Comparison of ENCODE assay signal across 17 cellular contexts in the genomic region with DNA sequence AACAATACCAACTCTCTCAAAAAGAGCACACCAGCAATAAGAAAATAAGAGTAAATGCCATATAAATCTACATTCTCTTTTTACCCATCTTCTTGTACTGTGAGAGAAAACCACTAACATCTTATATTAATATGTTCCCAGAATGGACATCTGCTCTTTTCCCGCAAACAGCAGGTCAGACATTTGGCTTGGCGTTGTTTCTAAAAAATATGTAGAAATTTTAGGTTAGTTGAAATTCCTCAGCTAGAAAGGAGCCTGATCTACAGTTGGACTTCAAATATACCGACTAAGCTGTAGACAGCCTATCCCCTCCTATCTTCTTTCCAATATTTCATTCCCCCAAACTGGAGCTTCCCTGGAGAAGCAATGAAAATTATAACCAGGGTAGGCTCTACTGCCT.
A peak's percentile ranks its signal among the peaks of the same experiment; 100 is the strongest.
DNase-seq lines count a peak whose midpoint lies in the region; ATAC-seq and TF ChIP-seq lines count a peak whose summit lies in the region.
"Had no signal": no experiment of that assay in that cellular context is flagged by ENCODE, and none has a peak within 500 bp of the region (broad histone marks: within the 10 kb centered on the region; RNA-seq: fewer than 3 reads in every experiment).

No MANE protein-coding gene starts in this region.

- peaks cover 32% of the 10 kb centered on the region for H3K4me1 Mint-ChIP-seq in brain
- H3K4me1 Mint-ChIP-seq in progenitor cell of endocrine pancreas (ENCODE audit: low read depth): peaks cover 15% of the 10 kb centered on the region

- no peak overlapping the region for H3K27ac ChIP-seq in A673 (ENCODE audit: low read depth, low read length, poor library complexity, severe bottlenecking)
- H3K27ac ChIP-seq: 22Rv1, RWPE1 had no signal

- CTCF ChIA-PET in A673 (lab: Charles Lee): no interaction called here

- H3K4me3 ChIP-seq in A673 (ENCODE audit: low read depth, low read length, poor library complexity, severe bottlenecking): no peak overlapping the region

- POLR2A ChIA-PET in A673 (lab: Charles Lee; ENCODE audit: low non-redundant PET): no interaction called here

- H3K27me3 Mint-ChIP-seq in brain (no peaks in the 10 kb centered on the region), progenitor cell of endocrine pancreas (no peaks in the 10 kb centered on the region)
- H3K27me3 Mint-ChIP-seq: CD4-positive, alpha-beta memory T cell had no signal

- BruUV-seq in A673 (replicated peaks; lab: Mats Ljungman, UMichigan): no TSS peak

- peaks cover 7% of the 10 kb centered on the region for H3K4me1 ChIP-seq in A673 (ENCODE audit: insufficient read depth, low read length, poor library complexity, severe bottlenecking)

- peak; percentile 5 for ATAC-seq in GM18511 (IDR thresholded peaks at IDR 0.05; ENCODE audit: unreplicated experiment)
- ATAC-seq: HCT116, Panc1 had no signal

- H3K4me3 Mint-ChIP-seq in brain (peak overlapping the region in 1 of 5 experiments; percentile 46), progenitor cell of endocrine pancreas (ENCODE audit: low read depth) (no peak overlapping the region)
- H3K4me3 Mint-ChIP-seq: CD4-positive, alpha-beta memory T cell had no signal

- H3K27me3 ChIP-seq in A673 (replicated peaks; ENCODE audit: insufficient read depth, low read depth, low read length, poor library complexity): no peaks in the 10 kb centered on the region

- H3K9me3 Mint-ChIP-seq in brain: peaks cover 0 to 3% (median 0%) of the 10 kb centered on the region in 5 experiments
- no peaks in the 10 kb centered on the region for H3K9me3 Mint-ChIP-seq in progenitor cell of endocrine pancreas (ENCODE audit: low read depth)
- H3K9me3 Mint-ChIP-seq: CD4-positive, alpha-beta memory T cell had no signal

- no peaks in the 10 kb centered on the region for H3K9me3 ChIP-seq in A673 (ENCODE audit: low read depth, low read length, poor library complexity, severe bottlenecking)

- H3K36me3 ChIP-seq in A673 (ENCODE audit: insufficient read depth, low read length, poor library complexity, severe bottlenecking): peaks cover 4% of the 10 kb centered on the region

- peak; percentile 40 for DNase-seq in DMS 273 (lab: John Stamatoyannopoulos, UW; ENCODE audit: unreplicated experiment)
- DNase-seq in DMS 273 treated with DMSO at 0.1 percent for 48 hours (lab: John Stamatoyannopoulos, UW): no peak
- DNase-seq in progenitor cell of endocrine pancreas (ENCODE audit: low spot score, unreplicated experiment): no peak
- no peak for DNase-seq in Ammon's horn (ENCODE audit: low spot score)
- DNase-seq in NCI-H526 treated with DMSO at 0.1 percent for 48 hours (lab: John Stamatoyannopoulos, UW): no peak
- no peak for DNase-seq in A673 (ENCODE audit: low spot score)
- DNase-seq: CD4-positive, alpha-beta memory T cell; GF-D8; NCI-H526; SHP77 treated with DMSO at 0.1 percent for 48 hours; SW 1271 had no signal

- TF ChIP-seq CTCF in brain (conservative IDR thresholded peaks at IDR 0.05): no peak
- TF ChIP-seq CTCF in progenitor cell of endocrine pancreas (IDR thresholded peaks at IDR 0.05; ENCODE audit: unreplicated experiment): no peak
- no peak for TF ChIP-seq CTCF in A673 (conservative IDR thresholded peaks at IDR 0.05; ENCODE audit: low read depth, low read length)

- peak overlapping the region in 4 of 5 experiments; percentile 20 to 91 (median 80) for H3K27ac Mint-ChIP-seq in brain
- H3K27ac Mint-ChIP-seq in progenitor cell of endocrine pancreas: peak overlapping the region; percentile 17

- H3K36me3 Mint-ChIP-seq in brain (peaks cover 34% of the 10 kb centered on the region), progenitor cell of endocrine pancreas (ENCODE audit: insufficient read depth) (peaks cover 9% of the 10 kb centered on the region)

- intact Hi-C loops in A673 (cut with micrococcal nuclease; ENCODE audit: unreplicated experiment): no loop called here
